8 cellular contexts compared by ENCODE assay signal in the genomic region with DNA sequence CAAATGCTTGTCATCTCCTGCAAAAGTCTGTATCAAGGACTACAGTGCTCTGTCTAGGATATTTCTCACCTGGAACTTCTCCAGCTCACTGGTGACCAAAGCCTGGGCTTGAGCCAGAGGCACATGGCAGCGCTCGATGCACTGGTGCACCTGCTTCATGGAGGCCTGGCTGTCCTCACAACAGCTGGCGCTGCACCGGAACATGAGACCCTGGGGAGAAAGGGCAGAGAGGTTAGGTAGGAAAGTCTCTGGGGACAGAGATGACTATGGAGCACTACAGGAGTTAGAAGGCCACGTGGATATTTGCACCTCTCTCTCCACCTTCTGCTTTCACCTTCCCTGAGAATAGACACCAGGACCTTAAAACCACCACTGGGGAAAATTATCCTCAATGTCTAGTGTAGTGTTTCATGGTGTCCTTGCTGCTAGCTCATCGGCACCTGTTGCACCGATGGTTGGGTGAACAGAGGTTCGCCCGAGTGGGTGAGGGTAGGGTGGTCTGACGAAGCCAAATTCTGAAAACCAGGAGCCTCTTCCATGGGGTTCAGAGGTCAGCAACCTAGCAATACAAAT. TPM values are rescaled to one million over a fixed set of nuclear protein-coding genes. Genes with fewer than 3 reads are reported as not detected.
DNase-seq lines count a peak whose midpoint lies in the region; ATAC-seq and TF ChIP-seq lines count a peak whose summit lies in the region.

No MANE protein-coding gene starts in this region.

- CTCF ChIA-PET in CD4-positive, alpha-beta memory T cell (lab: Charles Lee; ENCODE audit: partially characterized antibody), result interaction anchor here (0.8 to 6.7 kb wide), 14 partner anchors 8 to 392 kb away, joined by 3 to 136 read pairs (median 5); partner anchors contain the start of genes C2orf42, MXD1 and SNRPG

- intact Hi-C loops in CD4-positive, alpha-beta memory T cell (cut with micrococcal nuclease), result loop anchor here (1.0 to 10.0 kb wide), 3 partner anchors 8 to 564 kb away; partner anchors contain the start of genes C2orf42 and SNRPG
- intact Hi-C loops in natural killer cell (cut with micrococcal nuclease), result loop anchor here (1.0 to 10.0 kb wide), 3 partner anchors 8 to 644 kb away; partner anchors contain the start of gene SNRPG

- peak overlapping the region; percentile 87 for H2AFZ ChIP-seq in KMS-11 (ENCODE audit: low read depth)

- peak overlapping the region; percentile 79 for H3K27ac ChIP-seq in CD4-positive, alpha-beta memory T cell (ENCODE audit: low read depth, low read length)
- peak overlapping the region; percentile 74 for H3K27ac ChIP-seq in KMS-11

- H3K27me3 ChIP-seq in CD4-positive, alpha-beta memory T cell (ENCODE audit: insufficient read depth, low read length), result no peaks in the 10 kb centered on the region
- H3K27me3 ChIP-seq in KMS-11 (ENCODE audit: insufficient read depth, low read depth), result no peaks in the 10 kb centered on the region

- H3K36me3 Mint-ChIP-seq in CD4-positive, alpha-beta memory T cell, result peaks cover 16 to 31% of the 10 kb centered on the region in 2 donors
- H3K36me3 Mint-ChIP-seq in chondrocyte (ENCODE audit: low read depth), result peaks cover 10% of the 10 kb centered on the region
- peaks cover 9% of the 10 kb centered on the region for H3K36me3 Mint-ChIP-seq in natural killer cell

- peaks cover 21% of the 10 kb centered on the region for H3K79me2 ChIP-seq in KMS-11 (ENCODE audit: insufficient read depth, low read depth)

- H4K20me1 ChIP-seq in KMS-11 (ENCODE audit: insufficient read depth), result no peaks in the 10 kb centered on the region

- peak overlapping the region; percentile 84 to 97 (median 93) for H3K4me3 Mint-ChIP-seq in CD4-positive, alpha-beta memory T cell
- H3K4me3 Mint-ChIP-seq in chondrocyte (ENCODE audit: unreplicated experiment) (peak overlapping the region; percentile 79), natural killer cell (peak overlapping the region; percentile 95)

- peak overlapping the region; percentile 72 to 80 for H3K4me3 ChIP-seq in CD4-positive, alpha-beta memory T cell (ENCODE audit: low read length in 2 of 2)
- H3K4me3 ChIP-seq in KMS-11 (IDR thresholded peaks at IDR 0.05; ENCODE audit: insufficient read depth, low read depth, low read length), result no peak overlapping the region

- H3K36me3 ChIP-seq in CD4-positive, alpha-beta memory T cell (ENCODE audit: insufficient read depth, low read length), result no peaks in the 10 kb centered on the region
- H3K36me3 ChIP-seq in KMS-11 (ENCODE audit: insufficient read depth), result peaks cover 8% of the 10 kb centered on the region; the same call in 1 of the 2 replicates

- POLR2A ChIA-PET in CD4-positive, alpha-beta memory T cell (lab: Charles Lee; ENCODE audit: partially characterized antibody), result interaction anchor here (0.9 to 3.2 kb wide), 8 partner anchors 8 to 389 kb away, joined by 3 to 22 read pairs (median 10); partner anchors contain the start of genes C2orf42, MXD1, PCYOX1 and SNRPG

- TF ChIP-seq CTCF in KMS-11 (conservative IDR thresholded peaks at IDR 0.05; ENCODE audit: low read depth, low read length), result peak; percentile 48; the same call in 1 of the 2 replicates
- TF ChIP-seq CTCF in chondrocyte (IDR thresholded peaks at IDR 0.05), result no peak
- no peak for TF ChIP-seq CTCF in natural killer cell (IDR thresholded peaks at IDR 0.05)

- H3K4me1 Mint-ChIP-seq in CD4-positive, alpha-beta memory T cell, result peaks cover 15 to 27% (median 22%) of the 10 kb centered on the region in 4 donors
- H3K4me1 Mint-ChIP-seq in chondrocyte (ENCODE audit: low read depth), result peaks cover 12% of the 10 kb centered on the region
- H3K4me1 Mint-ChIP-seq in natural killer cell, result peaks cover 19 to 23% of the 10 kb centered on the region in 2 donors

- peak overlapping the region; percentile 93 for H3K4me2 ChIP-seq in KMS-11

- H3K27ac Mint-ChIP-seq in CD4-positive, alpha-beta memory T cell, result peak overlapping the region; percentile 77 to 94 (median 91)
- peak overlapping the region; percentile 55 for H3K27ac Mint-ChIP-seq in chondrocyte (ENCODE audit: unreplicated experiment)
- peak overlapping the region; percentile 79 to 83 for H3K27ac Mint-ChIP-seq in natural killer cell

- peaks cover 8% of the 10 kb centered on the region for H3K4me1 ChIP-seq in CD4-positive, alpha-beta memory T cell (ENCODE audit: insufficient read depth, low read length)
- H3K4me1 ChIP-seq in KMS-11 (ENCODE audit: low read depth, poor library complexity, severe bottlenecking), result peaks cover 21% of the 10 kb centered on the region

- no peaks in the 10 kb centered on the region for H3K27me3 Mint-ChIP-seq in CD4-positive, alpha-beta memory T cell
- no peaks in the 10 kb centered on the region for H3K27me3 Mint-ChIP-seq in chondrocyte (ENCODE audit: low read depth)
- no peaks in the 10 kb centered on the region for H3K27me3 Mint-ChIP-seq in natural killer cell (ENCODE audit: low read depth in 2 of 2)

- H3K9me3 ChIP-seq in CD4-positive, alpha-beta memory T cell (ENCODE audit: control insufficient read depth in 1 of 2, low read length in 2 of 2), result no peaks in the 10 kb centered on the region

- H3K9ac ChIP-seq in KMS-11, result peak overlapping the region; percentile 88

- ATAC-seq in natural killer cell (no peak), GM21515 (IDR thresholded peaks at IDR 0.05; ENCODE audit: unreplicated experiment) (no peak)

- no peaks in the 10 kb centered on the region for H3K9me3 Mint-ChIP-seq in CD4-positive, alpha-beta memory T cell
- no peaks in the 10 kb centered on the region for H3K9me3 Mint-ChIP-seq in chondrocyte (ENCODE audit: low read depth)
- no peaks in the 10 kb centered on the region for H3K9me3 Mint-ChIP-seq in natural killer cell

- DNase-seq in CD4-positive, alpha-beta memory T cell, result no peak
- DNase-seq in chondrocyte (ENCODE audit: low spot score), result no peak
- DNase-seq in natural killer cell, result no peak
- DNase-seq in central memory CD4-positive, alpha-beta T cell, result no peak
- DNase-seq in SIG-M5 treated with dmso at 0.1 percent for 504 hours (lab: John Stamatoyannopoulos, UW; ENCODE audit: unreplicated experiment), result no peak
- no peak for DNase-seq in ureter (ENCODE audit: low spot score)

RNA-seq across cellular contexts. Expression of gene FAM136A, which starts 1.0 kb away (rescaled TPM):
- total RNA-seq in CD4-positive, alpha-beta memory T cell, result 10 to 100 TPM; 26.2 to 27.4 TPM
- polyA plus RNA-seq in CD4-positive, alpha-beta memory T cell, result 10 to 100 TPM; 33.4 to 43.6 TPM
- 26.9 to 42.0 TPM (median 29.9 TPM) in 3 replicates for total RNA-seq in chondrocyte
- total RNA-seq in natural killer cell, result 10 to 100 TPM; 32.5 to 38.3 (median 36.6) TPM
- 29.3 TPM for total RNA-seq in ureter

RNA-seq across cellular contexts. Expression of gene SNRPG, which starts 7.3 kb away (rescaled TPM):
- 100 to 1,000 TPM; 110 to 111 TPM for total RNA-seq in CD4-positive, alpha-beta memory T cell
- 100 to 1,000 TPM; 213 to 306 TPM for polyA plus RNA-seq in CD4-positive, alpha-beta memory T cell
- total RNA-seq in chondrocyte, result 99.6 to 152 TPM (median 111 TPM) in 3 replicates
- total RNA-seq in natural killer cell, result 10 to 100 TPM; 62.5 to 83.3 (median 73.0) TPM
- total RNA-seq in ureter, result 129 TPM

RNA-seq across cellular contexts. Expression of gene PCYOX1, which starts 42.9 kb away (rescaled TPM):
- 10 to 100 TPM; 40.8 to 44.2 TPM for total RNA-seq in CD4-positive, alpha-beta memory T cell
- polyA plus RNA-seq in CD4-positive, alpha-beta memory T cell, result 10 to 100 TPM; 21.5 to 32.9 TPM
- total RNA-seq in chondrocyte (82.1 to 93.5 TPM (median 87.2 TPM) in 3 replicates), natural killer cell (10 to 100 TPM in 2 of 3 donors, 1 to 10 TPM in 1; 9.5 to 15.5 (median 10.9) TPM), ureter (49.9 TPM)

RNA-seq across cellular contexts. Expression of gene TIA1, which starts 52.4 kb away (rescaled TPM):
- 100 to 1,000 TPM; 200 to 208 TPM for total RNA-seq in CD4-positive, alpha-beta memory T cell
- 10 to 100 TPM; 43.3 to 51.2 TPM for polyA plus RNA-seq in CD4-positive, alpha-beta memory T cell
- total RNA-seq in chondrocyte, result 87.0 to 121 TPM (median 94.8 TPM) in 3 replicates
- total RNA-seq in natural killer cell, result 100 to 1,000 TPM in 1 of 3 donors, 10 to 100 TPM in 2; 76.9 to 113 (median 93.2) TPM
- total RNA-seq in ureter, result 160 TPM
